Comparison of ENCODE assay signal across 8 cellular contexts in the genomic region with DNA sequence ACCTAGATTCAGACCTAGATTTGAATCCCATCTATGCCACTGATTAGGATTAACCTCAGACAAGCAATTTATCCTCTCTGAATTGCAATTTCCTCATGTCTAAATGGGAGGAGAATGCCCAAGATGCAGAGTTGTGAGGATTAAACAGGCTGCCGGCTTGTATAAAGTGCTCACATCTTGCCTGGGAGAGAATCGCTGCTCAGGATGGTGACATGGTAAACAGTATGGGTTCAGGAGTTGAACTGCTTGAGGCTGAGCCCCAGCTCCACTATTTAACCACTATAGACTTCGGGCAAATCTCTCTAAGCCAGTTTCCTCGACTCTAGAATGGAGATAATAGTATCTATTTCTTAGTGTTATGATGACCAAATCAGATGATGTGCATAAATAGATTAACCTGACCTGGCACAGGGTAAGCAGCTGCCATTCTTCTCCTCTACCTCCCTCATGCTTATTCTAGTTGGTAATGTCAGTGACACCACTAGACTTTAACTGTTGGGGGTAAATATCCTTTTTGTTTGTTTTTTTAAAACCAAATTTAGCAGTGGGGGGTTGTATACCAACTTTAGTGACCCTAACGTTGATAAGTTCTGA. TPM values are rescaled to one million over a fixed set of nuclear protein-coding genes. Genes with fewer than 3 reads are reported as not detected.
DNase-seq lines count a peak whose midpoint lies in the region; ATAC-seq and TF ChIP-seq lines count a peak whose summit lies in the region.

No MANE protein-coding gene starts in this region.

- H3K27ac ChIP-seq in OCI-LY7 (ENCODE audit: low read depth, low read length, poor library complexity, severe bottlenecking): peak overlapping the region; percentile 63
- peak overlapping the region; percentile 91 for H3K27ac ChIP-seq in epithelial cell of prostate
- peak overlapping the region in 1 of 2 donors; percentile 65 for H3K27ac ChIP-seq in testis

- H4K20me1 ChIP-seq in OCI-LY7 (ENCODE audit: insufficient read depth, low read length): peaks cover 14% of the 10 kb centered on the region; the same call in 1 of the 2 replicates

- no peak for TF ChIP-seq POLR2A in testis (IDR thresholded peaks at IDR 0.05)

- BruUV-seq in OCI-LY7 (replicated peaks; lab: Mats Ljungman, UMichigan): no TSS peak

- peaks cover 20% of the 10 kb centered on the region for H3K4me1 ChIP-seq in OCI-LY7 (ENCODE audit: insufficient read depth, low read length, poor library complexity, severe bottlenecking)
- peaks cover 13% of the 10 kb centered on the region for H3K4me1 ChIP-seq in testis

- H3K4me3 ChIP-seq in GM12875 (ENCODE audit: low read depth, low read length): peak overlapping the region; percentile 29
- peak overlapping the region; percentile 95 for H3K4me3 ChIP-seq in OCI-LY7 (ENCODE audit: low read depth, low read length, poor library complexity, severe bottlenecking)
- peak overlapping the region in 1 of 2 donors; percentile 63 for H3K4me3 ChIP-seq in testis

- peaks cover 30% of the 10 kb centered on the region for H3K79me2 ChIP-seq in OCI-LY7 (ENCODE audit: insufficient read depth, low read depth, low read length)

- H3K27me3 Mint-ChIP-seq in progenitor cell of endocrine pancreas: no peaks in the 10 kb centered on the region

- peak overlapping the region; percentile 88 for H3K4me3 Mint-ChIP-seq in progenitor cell of endocrine pancreas (ENCODE audit: low read depth)

- H3K36me3 Mint-ChIP-seq in progenitor cell of endocrine pancreas (ENCODE audit: insufficient read depth): peaks cover 18% of the 10 kb centered on the region

- DNase-seq in OCI-LY7 (ENCODE audit: low spot score) (no peak), epithelial cell of prostate (ENCODE audit: low read depth, low spot score) (no peak), progenitor cell of endocrine pancreas (ENCODE audit: low spot score, unreplicated experiment) (no peak), testis (no peak), SK-N-DZ (ENCODE audit: low spot score) (no peak)

- H3K4me2 ChIP-seq in OCI-LY7 (ENCODE audit: low read length): peak overlapping the region; percentile 76

- H3K9me3 ChIP-seq in OCI-LY7 (ENCODE audit: low read length) (no peaks in the 10 kb centered on the region), testis (no peaks in the 10 kb centered on the region)

- 16 to 18% methylated on average over 5 of the region's 5 CpGs for WGBS in testis, 2 donors

- H3K27ac Mint-ChIP-seq in progenitor cell of endocrine pancreas: peak overlapping the region; percentile 99

- ATAC-seq in HG02840 (IDR thresholded peaks at IDR 0.05; ENCODE audit: low FRiP score, unreplicated experiment) (no peak), GM21360 (IDR thresholded peaks at IDR 0.05; ENCODE audit: unreplicated experiment) (no peak)

- TF ChIP-seq CTCF in GM12875 (IDR thresholded peaks at IDR 0.05; ENCODE audit: borderline replicate concordance, insufficient read depth, low read depth, low read length): no peak
- TF ChIP-seq CTCF in OCI-LY7 (conservative IDR thresholded peaks at IDR 0.05; ENCODE audit: low read length): no peak
- TF ChIP-seq CTCF in progenitor cell of endocrine pancreas (IDR thresholded peaks at IDR 0.05; ENCODE audit: unreplicated experiment): no peak
- TF ChIP-seq CTCF in testis (IDR thresholded peaks at IDR 0.05): no peak

- peaks cover 24% of the 10 kb centered on the region for H3K4me1 Mint-ChIP-seq in progenitor cell of endocrine pancreas (ENCODE audit: low read depth)

- H3K9me3 Mint-ChIP-seq in progenitor cell of endocrine pancreas (ENCODE audit: low read depth): no peaks in the 10 kb centered on the region

- H3K36me3 ChIP-seq in OCI-LY7 (ENCODE audit: insufficient read depth, low read length) (peaks cover 67% of the 10 kb centered on the region), testis (ENCODE audit: low read depth, missing control alignments) (no peaks in the 10 kb centered on the region)

- no peaks in the 10 kb centered on the region for H3K9me2 ChIP-seq in OCI-LY7 (ENCODE audit: insufficient read depth, low read length)

- H3K27me3 ChIP-seq in testis: no peaks in the 10 kb centered on the region

- intact Hi-C loops in OCI-LY7 (cut with micrococcal nuclease; ENCODE audit: unreplicated experiment) (loop anchor here (5.0 kb wide), 2 partner anchors 60 to 165 kb away; partner anchors contain the start of gene PSME3), testis (cut with DNase I; ENCODE audit: low total_unique reads) (no loop called here)

- peak overlapping the region; percentile 86 for H2AFZ ChIP-seq in OCI-LY7 (ENCODE audit: low read length)

- POLR2A ChIA-PET in OCI-LY7 (lab: Charles Lee): interaction anchor here (0.5 to 2.1 kb wide), 12 partner anchors 11 to 317 kb away, joined by 3 to 21 read pairs (median 4); partner anchors contain the start of gene PSME3

- CTCF ChIA-PET in OCI-LY7 (lab: Charles Lee; ENCODE audit: unreplicated experiment): interaction anchor here (1.0 to 1.5 kb wide), 4 partner anchors 12 to 320 kb away, joined by 3 to 5 read pairs (median 4); no protein-coding TSS in a partner anchor

RNA-seq across cellular contexts. Expression of gene RPL27, which starts 0.7 kb away (rescaled TPM):
- 1,550 and 2,299 TPM in 2 replicates for total RNA-seq in OCI-LY7 (2014; rRNA removed; shearing (Covaris generic))
- 1,241 and 1,313 TPM in 2 replicates for total RNA-seq in OCI-LY7 (2022)
- 862 and 881 TPM in 2 replicates for total RNA-seq in progenitor cell of endocrine pancreas
- 100 to 1,000 TPM; 457 to 634 TPM for total RNA-seq in testis
- 1,036 TPM for polyA plus RNA-seq in testis (ENCODE audit: insufficient read depth, low read depth, low replicate concordance)
- 3,079 and 3,305 TPM in 2 replicates for polyA plus RNA-seq in SK-N-DZ (2014; cell fraction: cytosol; rRNA removed)
- polyA plus RNA-seq in SK-N-DZ (2014; cell fraction: nucleus; rRNA removed): 2,009 and 2,107 TPM in 2 replicates

RNA-seq across cellular contexts. Expression of gene IFI35, which starts 9.1 kb away (rescaled TPM):
- 3.8 and 6.3 TPM in 2 replicates for total RNA-seq in OCI-LY7 (2014; rRNA removed; shearing (Covaris generic))
- total RNA-seq in OCI-LY7 (2022) (8.6 and 10.6 TPM in 2 replicates), progenitor cell of endocrine pancreas (1.2 and 1.6 TPM in 2 replicates), testis (10 to 100 TPM in 1 of 2 donors, 1 to 10 TPM in 1; 8.0 to 12.7 TPM)
- polyA plus RNA-seq in testis (ENCODE audit: insufficient read depth, low read depth, low replicate concordance): 15.0 TPM
- not detected in 2 replicates for polyA plus RNA-seq in SK-N-DZ (2014; cell fraction: cytosol; rRNA removed)
- 0.19 and 0.85 TPM in 2 replicates for polyA plus RNA-seq in SK-N-DZ (2014; cell fraction: nucleus; rRNA removed)

RNA-seq across cellular contexts. Expression of gene RUNDC1, which starts 17.1 kb away (rescaled TPM):
- total RNA-seq in OCI-LY7 (2014; rRNA removed; shearing (Covaris generic)): 11.1 and 12.1 TPM in 2 replicates
- total RNA-seq in OCI-LY7 (2022): 18.6 and 22.5 TPM in 2 replicates
- 21.0 and 22.6 TPM in 2 replicates for total RNA-seq in progenitor cell of endocrine pancreas
- total RNA-seq in testis: 10 to 100 TPM; 18.5 to 20.2 TPM
- polyA plus RNA-seq in testis (ENCODE audit: insufficient read depth, low read depth, low replicate concordance): 17.5 TPM
- 6.4 and 6.5 TPM in 2 replicates for polyA plus RNA-seq in SK-N-DZ (2014; cell fraction: cytosol; rRNA removed)
- polyA plus RNA-seq in SK-N-DZ (2014; cell fraction: nucleus; rRNA removed): 2.6 and 5.0 TPM in 2 replicates

RNA-seq across cellular contexts. Expression of gene PTGES3L, which starts 17.6 kb away (rescaled TPM):
- 0.13 TPM in 1 of 2 replicates, not detected in the other for total RNA-seq in OCI-LY7 (2014; rRNA removed; shearing (Covaris generic))
- total RNA-seq in OCI-LY7 (2022): 0.68 and 2.1 TPM in 2 replicates
- total RNA-seq in progenitor cell of endocrine pancreas: 5.6 and 6.5 TPM in 2 replicates
- 1 to 10 TPM; 2.8 to 5.2 TPM for total RNA-seq in testis
- 5.5 TPM for polyA plus RNA-seq in testis (ENCODE audit: insufficient read depth, low read depth, low replicate concordance)
- polyA plus RNA-seq in SK-N-DZ (2014; cell fraction: cytosol; rRNA removed): 6.9 and 8.8 TPM in 2 replicates
- 7.4 and 8.6 TPM in 2 replicates for polyA plus RNA-seq in SK-N-DZ (2014; cell fraction: nucleus; rRNA removed)

RNA-seq across cellular contexts. Expression of gene VAT1, which starts 24.7 kb away (rescaled TPM):
- total RNA-seq in OCI-LY7 (2014; rRNA removed; shearing (Covaris generic)): 26.2 and 33.1 TPM in 2 replicates
- total RNA-seq in OCI-LY7 (2022): 51.3 and 65.3 TPM in 2 replicates
- 201 and 202 TPM in 2 replicates for total RNA-seq in progenitor cell of endocrine pancreas
- 100 to 1,000 TPM; 201 to 277 TPM for total RNA-seq in testis
- 204 TPM for polyA plus RNA-seq in testis (ENCODE audit: insufficient read depth, low read depth, low replicate concordance)
- polyA plus RNA-seq in SK-N-DZ (2014; cell fraction: cytosol; rRNA removed): 96.5 and 119 TPM in 2 replicates
- 46.0 and 48.2 TPM in 2 replicates for polyA plus RNA-seq in SK-N-DZ (2014; cell fraction: nucleus; rRNA removed)
